Comparison of ENCODE assay signal across 8 cellular contexts in the genomic region with DNA sequence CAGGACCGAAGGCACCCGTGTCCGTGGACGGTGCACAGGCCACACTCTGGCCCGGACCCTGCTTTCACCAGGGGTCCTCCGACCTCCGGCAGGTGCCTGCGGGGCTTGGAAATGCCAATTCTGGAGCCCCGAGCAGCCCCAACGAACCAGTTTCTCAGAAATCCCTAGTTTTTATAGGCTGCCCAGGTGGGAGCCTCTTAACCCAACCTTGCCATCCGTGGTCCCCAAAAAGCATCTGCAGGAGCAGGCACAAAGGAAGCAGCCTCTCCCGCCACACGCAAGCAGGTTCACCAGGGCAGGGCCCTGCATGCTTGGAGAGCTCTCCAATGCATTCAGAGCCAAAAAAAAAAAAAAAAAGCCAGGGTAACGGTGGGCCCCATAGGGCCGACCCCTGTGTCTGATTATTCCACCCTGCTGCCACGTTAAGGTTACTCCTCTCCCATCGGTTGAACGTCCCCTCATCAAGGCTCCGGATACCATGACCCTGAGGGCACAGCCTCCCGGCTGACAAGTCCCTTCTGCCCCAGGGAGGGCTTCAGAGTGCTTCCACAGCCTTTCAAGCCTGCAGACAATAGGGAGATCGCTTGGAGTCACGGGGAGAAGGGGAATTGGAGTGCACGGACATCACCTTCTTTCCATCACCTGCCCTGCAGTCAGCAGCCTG. TPM values are rescaled to one million over a fixed set of nuclear protein-coding genes. Genes with fewer than 3 reads are reported as not detected.
DNase-seq lines count a peak whose midpoint lies in the region; ATAC-seq and TF ChIP-seq lines count a peak whose summit lies in the region.

No MANE protein-coding gene starts in this region.

- H3K36me3 Mint-ChIP-seq in activated naive CD4-positive, alpha-beta T cell treated with anti-CD3 and anti-CD28 coated beads, Interleukin-2, amount 50 U/mL, for 24 hours = no peaks in the 10 kb centered on the region
- H3K36me3 Mint-ChIP-seq in memory B cell = no peaks in the 10 kb centered on the region

- H3K27ac ChIP-seq in urinary bladder (ENCODE audit: low read depth) = peak overlapping the region; percentile 38

- no peaks in the 10 kb centered on the region for H3K27me3 Mint-ChIP-seq in activated naive CD4-positive, alpha-beta T cell treated with anti-CD3 and anti-CD28 coated beads, Interleukin-2, amount 50 U/mL, for 24 hours
- no peaks in the 10 kb centered on the region for H3K27me3 Mint-ChIP-seq in memory B cell

- TF ChIP-seq CTCF in astrocyte of the cerebellum (IDR thresholded peaks at IDR 0.05; ENCODE audit: low read depth, low read length, missing control alignments) = no peak

- no peaks in the 10 kb centered on the region for H3K9me3 Mint-ChIP-seq in activated naive CD4-positive, alpha-beta T cell treated with anti-CD3 and anti-CD28 coated beads, Interleukin-2, amount 50 U/mL, for 24 hours
- H3K9me3 Mint-ChIP-seq in memory B cell = no peaks in the 10 kb centered on the region

- peaks cover 23% of the 10 kb centered on the region for H3K4me1 Mint-ChIP-seq in activated naive CD4-positive, alpha-beta T cell treated with anti-CD3 and anti-CD28 coated beads, Interleukin-2, amount 50 U/mL, for 24 hours
- H3K4me1 Mint-ChIP-seq in memory B cell = peaks cover 28% of the 10 kb centered on the region

- H3K4me1 ChIP-seq in urinary bladder (ENCODE audit: insufficient read depth) = no peaks in the 10 kb centered on the region

- WGBS in urinary bladder = 18% methylated on average over 23 of the region's 23 CpGs

- peak overlapping the region; percentile 83 for H3K4me3 Mint-ChIP-seq in activated naive CD4-positive, alpha-beta T cell treated with anti-CD3 and anti-CD28 coated beads, Interleukin-2, amount 50 U/mL, for 24 hours
- H3K4me3 Mint-ChIP-seq in memory B cell = peak overlapping the region; percentile 83

- in situ Hi-C loops in astrocyte of the cerebellum (cut with HindIII; ENCODE audit: low sequenced_read_pairs) = no loop called here

- DNase-seq in activated naive CD4-positive, alpha-beta T cell treated with Interleukin-2 at 50 U/mL for 16 hours = no peak
- DNase-seq in astrocyte of the cerebellum (ENCODE audit: low read depth) = no peak
- DNase-seq in memory B cell (ENCODE audit: low spot score in 2 of 2) = no peak
- no peak for DNase-seq in activated effector memory CD4-positive, alpha-beta T cell treated with Interleukin-2 at 50 U/mL for 16 hours
- DNase-seq in CD1c-positive myeloid dendritic cell (ENCODE audit: extremely low spot score) = no peak

- H3K27ac Mint-ChIP-seq in activated naive CD4-positive, alpha-beta T cell treated with anti-CD3 and anti-CD28 coated beads, Interleukin-2, amount 50 U/mL, for 24 hours = peak overlapping the region; percentile 62
- peak overlapping the region; percentile 81 for H3K27ac Mint-ChIP-seq in memory B cell

- ATAC-seq in memory B cell (ENCODE audit: low read depth) (no peak), GM19035 (IDR thresholded peaks at IDR 0.05; ENCODE audit: unreplicated experiment) (no peak)

- no peaks in the 10 kb centered on the region for H3K36me3 ChIP-seq in urinary bladder (ENCODE audit: insufficient read depth)

- H3K4me3 ChIP-seq in astrocyte of the cerebellum (ENCODE audit: low read depth, low read length) (peak overlapping the region; percentile 62), urinary bladder (ENCODE audit: low read depth, low read length) (peak overlapping the region; percentile 61)

RNA-seq across cellular contexts. Expression of gene TPRN, which starts 0.8 kb away (rescaled TPM):
- 3.0 TPM for total RNA-seq in urinary bladder
- 9.3 TPM for polyA plus RNA-seq in urinary bladder

RNA-seq across cellular contexts. Expression of gene TMEM203, which starts 4.1 kb away (rescaled TPM):
- total RNA-seq in urinary bladder = 24.2 TPM
- 41.2 TPM for polyA plus RNA-seq in urinary bladder

RNA-seq across cellular contexts. Expression of gene NDOR1, which starts 4.2 kb away (rescaled TPM):
- total RNA-seq in urinary bladder = 3.2 TPM
- 10.4 TPM for polyA plus RNA-seq in urinary bladder

RNA-seq across cellular contexts. Expression of gene SSNA1, which starts 12.9 kb away (rescaled TPM):
- 21.4 TPM for total RNA-seq in urinary bladder
- 94.1 TPM for polyA plus RNA-seq in urinary bladder

RNA-seq across cellular contexts. Expression of gene ANAPC2, which starts 13.0 kb away (rescaled TPM):
- total RNA-seq in urinary bladder = 18.6 TPM
- polyA plus RNA-seq in urinary bladder = 40.3 TPM
